18 cellular contexts compared by ENCODE assay signal in the genomic region with DNA sequence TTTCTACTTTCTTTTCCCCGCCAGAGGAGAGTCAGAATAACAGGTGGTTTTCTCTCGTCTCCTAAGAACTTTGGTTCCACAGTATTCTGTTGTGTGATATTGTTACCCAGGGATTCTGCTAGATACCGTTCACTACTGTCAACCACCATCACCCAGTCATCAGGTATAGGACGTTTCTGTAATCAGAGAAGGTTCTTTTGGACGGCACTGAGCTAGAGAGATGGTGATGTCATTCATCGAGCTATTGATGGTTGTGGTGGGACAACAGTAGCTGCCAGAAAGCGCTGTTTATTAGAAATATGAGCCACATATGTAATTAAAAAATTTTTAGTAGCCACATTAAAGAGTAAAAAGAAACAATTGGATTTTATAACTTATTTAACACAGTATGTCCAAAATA. TPM values are rescaled to one million over a fixed set of nuclear protein-coding genes. Genes with fewer than 3 reads are reported as not detected.
A peak's percentile ranks its signal among the peaks of the same experiment; 100 is the strongest.
DNase-seq lines count a peak whose midpoint lies in the region; ATAC-seq and TF ChIP-seq lines count a peak whose summit lies in the region.
"Had no signal": no experiment of that assay in that cellular context is flagged by ENCODE, and none has a peak within 500 bp of the region (broad histone marks: within the 10 kb centered on the region; RNA-seq: fewer than 3 reads in every experiment).

No MANE protein-coding gene starts in this region.

- peaks cover 16% of the 10 kb centered on the region for H4K20me1 ChIP-seq in osteoblast (ENCODE audit: insufficient read depth, low read length)

- ATAC-seq in GM19455 (IDR thresholded peaks at IDR 0.05; ENCODE audit: unreplicated experiment) = no peak
- ATAC-seq: HCT116 had no signal

- H3K4me3 ChIP-seq in osteoblast (ENCODE audit: insufficient read depth, low read length) = no peak overlapping the region

- DNase-seq in NCI-H2196 (lab: John Stamatoyannopoulos, UW; ENCODE audit: unreplicated experiment) (peak; percentile 1), NCI-H2196 treated with DMSO at 0.1 percent for 48 hours (lab: John Stamatoyannopoulos, UW; ENCODE audit: unreplicated experiment) (no peak), NCI-H2107 (lab: John Stamatoyannopoulos, UW) (peak; percentile 10), osteoblast (ENCODE audit: insufficient read length, low spot score, missing footprints) (peak; percentile 25), DMS53 treated with DMSO at 0.1 percent for 48 hours (lab: John Stamatoyannopoulos, UW; ENCODE audit: unreplicated experiment) (no peak), NCI-H774 (lab: John Stamatoyannopoulos, UW) (no peak)
- DNase-seq: 8988T; BE2C; C1 segment of cervical spinal cord; CD4-positive, CD25-positive, alpha-beta regulatory T cell; CD8-positive, alpha-beta memory T cell; COR-L47; DMS 273 treated with DMSO at 0.1 percent for 48 hours; DMS53; GOT3; H7 had no signal

- no peak overlapping the region for H3K27ac ChIP-seq in osteoblast (ENCODE audit: low read depth, low read length)

- no peaks in the 10 kb centered on the region for H3K27me3 ChIP-seq in osteoblast (ENCODE audit: insufficient read depth, low read length)
- H3K27me3 ChIP-seq: BE2C had no signal

- H2AFZ ChIP-seq in osteoblast (ENCODE audit: low read length) = no peak overlapping the region

- H3K36me3 ChIP-seq in osteoblast (ENCODE audit: insufficient read depth, low read length) = no peaks in the 10 kb centered on the region
- H3K36me3 ChIP-seq: BE2C had no signal

- no peaks in the 10 kb centered on the region for H3K4me1 ChIP-seq in osteoblast (ENCODE audit: insufficient read depth, low read length)
- H3K4me1 ChIP-seq: BE2C had no signal

- no peak overlapping the region for H3K4me2 ChIP-seq in osteoblast (ENCODE audit: insufficient read depth, low read length)

- H3K79me2 ChIP-seq in osteoblast (ENCODE audit: insufficient read depth, low read length) = peaks cover 74% of the 10 kb centered on the region

- H3K9me3 ChIP-seq in osteoblast (ENCODE audit: low read depth, low read length) = no peaks in the 10 kb centered on the region
- H3K9me3 ChIP-seq: BE2C had no signal

- TF ChIP-seq CTCF in osteoblast (IDR thresholded peaks at IDR 0.05; ENCODE audit: extremely low read depth, low read depth, low read length) = no peak

RNA-seq across cellular contexts. Expression of a gene that starts 17.0 kb away (rescaled TPM):
- 36.2 and 40.7 TPM in 2 replicates for total RNA-seq in osteoblast

RNA-seq across cellular contexts. Expression of a gene that starts 58.5 kb away (rescaled TPM):
- total RNA-seq in osteoblast = 10.1 and 15.9 TPM in 2 replicates

Comparison
In these comparisons a context has a peak if more than half of its experiments do, and no peak if none do; other contexts are left out.
1. DNase-seq: peak in NCI-H2196 (single experiment), NCI-H2107 (single experiment) and osteoblast (single experiment); none in NCI-H2196 treated with DMSO at 0.1 percent for 48 hours (single experiment), DMS53 treated with DMSO at 0.1 percent for 48 hours (single experiment) and NCI-H774 (single experiment).